1 cellular context compared by ENCODE assay signal in genomic region chr12:32021346-32021773, GRCh38.
TF ChIP-seq lines count a peak whose summit lies in the region.

No MANE protein-coding gene starts in this region.

TF ChIP-seq in K562, 482 proteins besides CTCF, POLR2A, EP300 and RAD21 (continued from another document and continues in another):
- TF ChIP-seq NFRKB (IDR thresholded peaks at IDR 0.05; ENCODE audit: low read depth): no peak
- peak; percentile 93 for TF ChIP-seq ZNF586 (CRISPR knock-in tag; conservative IDR thresholded peaks at IDR 0.05)
- peak; percentile 86 for TF ChIP-seq NR4A1 (CRISPR knock-in tag; IDR thresholded peaks at IDR 0.05)
- peak; percentile 100 for TF ChIP-seq NR4A1 (tag; IDR thresholded peaks at IDR 0.05)
- TF ChIP-seq SRSF9 (IDR thresholded peaks at IDR 0.05; ENCODE audit: borderline replicate concordance, low read depth, low read length): no peak
- TF ChIP-seq BACH1 (tag; IDR thresholded peaks at IDR 0.05): peak; percentile 97
- no peak for TF ChIP-seq E2F1 (CRISPR knock-in tag; IDR thresholded peaks at IDR 0.05)
- TF ChIP-seq ZNF431 (CRISPR knock-in tag; IDR thresholded peaks at IDR 0.05): no peak
- TF ChIP-seq ZBTB26 (CRISPR knock-in tag; IDR thresholded peaks at IDR 0.05): peak; percentile 97
- TF ChIP-seq RFX7 (CRISPR knock-in tag; IDR thresholded peaks at IDR 0.05): peak; percentile 89; the same call in 1 of the 2 replicates
- TF ChIP-seq FOXJ3 (CRISPR knock-in tag; IDR thresholded peaks at IDR 0.05): no peak
- TF ChIP-seq ZNF175 (CRISPR knock-in tag; IDR thresholded peaks at IDR 0.05; ENCODE audit: low read depth): peak; percentile 99
- no peak for TF ChIP-seq MCM7 (IDR thresholded peaks at IDR 0.05)
- no peak for TF ChIP-seq CBX3 (IDR thresholded peaks at IDR 0.05; ENCODE audit: borderline replicate concordance in 1 of 2, low read length in 2 of 2)
- no peak for TF ChIP-seq TCF3 (CRISPR knock-in tag; IDR thresholded peaks at IDR 0.05)
- TF ChIP-seq ZNF75A (CRISPR knock-in tag; IDR thresholded peaks at IDR 0.05): peak; percentile 73; the same call in 1 of the 2 replicates
- no peak for TF ChIP-seq E2F6 (IDR thresholded peaks at IDR 0.05; ENCODE audit: borderline replicate concordance in 1 of 2, extremely low read depth in 1 of 2, insufficient read depth in 1 of 2, insufficient read length in 1 of 2, low read depth in 1 of 2, low read length in 1 of 2, poor library complexity in 1 of 2, severe bottlenecking in 1 of 2)
- TF ChIP-seq ZNF717 (CRISPR knock-in tag; IDR thresholded peaks at IDR 0.05): peak; percentile 75; the same call in 1 of the 2 replicates
- no peak for TF ChIP-seq ELK1 (CRISPR knock-in tag; IDR thresholded peaks at IDR 0.05)
- TF ChIP-seq FOXM1 (IDR thresholded peaks at IDR 0.05; ENCODE audit: low read depth): no peak
- no peak for TF ChIP-seq FOXM1 (CRISPR knock-in tag; IDR thresholded peaks at IDR 0.05; ENCODE audit: low read depth)
- peak; percentile 90 for TF ChIP-seq NFE2L1 (tag; IDR thresholded peaks at IDR 0.05; ENCODE audit: borderline replicate concordance, low read depth)
- no peak for TF ChIP-seq ATF6 (CRISPR knock-in tag; IDR thresholded peaks at IDR 0.05)
- TF ChIP-seq ZNF347 (CRISPR knock-in tag; IDR thresholded peaks at IDR 0.05; ENCODE audit: low read depth): peak; percentile 94
- TF ChIP-seq ZNF644 (tag; IDR thresholded peaks at IDR 0.05; ENCODE audit: low read depth): peak; percentile 98
- no peak for TF ChIP-seq POLR3A (IDR thresholded peaks at IDR 0.05; ENCODE audit: borderline replicate concordance, extremely low read depth, insufficient read depth, insufficient read length)
- no peak for TF ChIP-seq ZBTB8A (IDR thresholded peaks at IDR 0.05; ENCODE audit: partially characterized antibody)
- TF ChIP-seq MBD2 (IDR thresholded peaks at IDR 0.05; ENCODE audit: borderline replicate concordance, low read depth): no peak
- peak; percentile 96 for TF ChIP-seq ZNF41 (CRISPR knock-in tag; conservative IDR thresholded peaks at IDR 0.05)
- TF ChIP-seq USF1 (CRISPR knock-in tag; IDR thresholded peaks at IDR 0.05): no peak
- TF ChIP-seq ZFP91 (CRISPR knock-in tag; IDR thresholded peaks at IDR 0.05): no peak
- TF ChIP-seq ZNF507 (tag; conservative IDR thresholded peaks at IDR 0.05): peak; percentile 68
- no peak; the same call in 1 of the 2 replicates for TF ChIP-seq ZNF764 (CRISPR knock-in tag; IDR thresholded peaks at IDR 0.05; ENCODE audit: low read depth)
- TF ChIP-seq PHTF2 (CRISPR knock-in tag; IDR thresholded peaks at IDR 0.05): peak; percentile 86; the same call in 1 of the 2 replicates
- no peak for TF ChIP-seq MYC (IDR thresholded peaks at IDR 0.05; ENCODE audit: low read depth, low read length)
- TF ChIP-seq MYC (CRISPR knock-in tag; IDR thresholded peaks at IDR 0.05; ENCODE audit: borderline replicate concordance, low read depth): peak; percentile 95
- TF ChIP-seq ZFX (CRISPR knock-in tag; IDR thresholded peaks at IDR 0.05): no peak
- TF ChIP-seq ARID1B (IDR thresholded peaks at IDR 0.05): no peak
- TF ChIP-seq RB1 (IDR thresholded peaks at IDR 0.05; ENCODE audit: low read depth): no peak
- TF ChIP-seq CREB3L1 (IDR thresholded peaks at IDR 0.05; ENCODE audit: borderline replicate concordance, low read depth): no peak
- peak; percentile 96 for TF ChIP-seq CREB5 (CRISPR knock-in tag; IDR thresholded peaks at IDR 0.05)
- TF ChIP-seq DACH1 (IDR thresholded peaks at IDR 0.05; ENCODE audit: partially characterized antibody): no peak
- TF ChIP-seq NR2C1 (IDR thresholded peaks at IDR 0.05): peak; percentile 67
- peak; percentile 96 for TF ChIP-seq NR2C1 (tag; IDR thresholded peaks at IDR 0.05)
- TF ChIP-seq IRF9 (tag; IDR thresholded peaks at IDR 0.05): peak; percentile 99
- no peak for TF ChIP-seq MAFK (IDR thresholded peaks at IDR 0.05; ENCODE audit: low read length)
- no peak for TF ChIP-seq MYBL2 (IDR thresholded peaks at IDR 0.05; ENCODE audit: low read depth)
- TF ChIP-seq MYBL2 (CRISPR knock-in tag; IDR thresholded peaks at IDR 0.05; ENCODE audit: borderline replicate concordance): no peak
- no peak for TF ChIP-seq JUND (IDR thresholded peaks at IDR 0.05; ENCODE audit: borderline replicate concordance, low read depth, low read length)
- TF ChIP-seq JUND (tag; IDR thresholded peaks at IDR 0.05; ENCODE audit: borderline replicate concordance, low read depth, low read length): peak; percentile 84; the same call in 2 of the 3 replicates
- TF ChIP-seq NR2F6 (CRISPR knock-in tag; IDR thresholded peaks at IDR 0.05): peak; percentile 91
- peak in 1 of 2 experiments; percentile 98; a peak in 2 of 4 replicates for TF ChIP-seq TEAD1 (CRISPR knock-in tag; IDR thresholded peaks at IDR 0.05)
- peak; percentile 97 for TF ChIP-seq HSF4 (CRISPR knock-in tag; IDR thresholded peaks at IDR 0.05; ENCODE audit: borderline replicate concordance)
- no peak for TF ChIP-seq BMI1 (IDR thresholded peaks at IDR 0.05; ENCODE audit: low read length)
- no peak for TF ChIP-seq FOXP1 (CRISPR knock-in tag; IDR thresholded peaks at IDR 0.05)
- TF ChIP-seq ZNF695 (CRISPR knock-in tag; IDR thresholded peaks at IDR 0.05): peak; percentile 91
- peak; percentile 91 for TF ChIP-seq ZNF444 (CRISPR knock-in tag; IDR thresholded peaks at IDR 0.05)
- TF ChIP-seq SNAPC5 (CRISPR knock-in tag; IDR thresholded peaks at IDR 0.05): peak; percentile 82
- no peak for TF ChIP-seq JUN (IDR thresholded peaks at IDR 0.05; ENCODE audit: borderline replicate concordance, low read depth, low read length)
- TF ChIP-seq JUN (CRISPR knock-in tag; IDR thresholded peaks at IDR 0.05; ENCODE audit: borderline replicate concordance): no peak
- peak; percentile 77; the same call in 1 of the 2 replicates for TF ChIP-seq PPARD (CRISPR knock-in tag; IDR thresholded peaks at IDR 0.05)
- TF ChIP-seq ZNF584 (CRISPR knock-in tag; IDR thresholded peaks at IDR 0.05; ENCODE audit: low read depth): peak; percentile 99
- TF ChIP-seq KLF13 (tag; IDR thresholded peaks at IDR 0.05; ENCODE audit: borderline replicate concordance, low read depth): peak; percentile 93
- TF ChIP-seq GTF2B (IDR thresholded peaks at IDR 0.05; ENCODE audit: extremely low read depth, insufficient read length): no peak
- peak; percentile 85 for TF ChIP-seq ZNF707 (CRISPR knock-in tag; conservative IDR thresholded peaks at IDR 0.05)
